Comparison of ENCODE assay signal across 17 cellular contexts in the genomic region with DNA sequence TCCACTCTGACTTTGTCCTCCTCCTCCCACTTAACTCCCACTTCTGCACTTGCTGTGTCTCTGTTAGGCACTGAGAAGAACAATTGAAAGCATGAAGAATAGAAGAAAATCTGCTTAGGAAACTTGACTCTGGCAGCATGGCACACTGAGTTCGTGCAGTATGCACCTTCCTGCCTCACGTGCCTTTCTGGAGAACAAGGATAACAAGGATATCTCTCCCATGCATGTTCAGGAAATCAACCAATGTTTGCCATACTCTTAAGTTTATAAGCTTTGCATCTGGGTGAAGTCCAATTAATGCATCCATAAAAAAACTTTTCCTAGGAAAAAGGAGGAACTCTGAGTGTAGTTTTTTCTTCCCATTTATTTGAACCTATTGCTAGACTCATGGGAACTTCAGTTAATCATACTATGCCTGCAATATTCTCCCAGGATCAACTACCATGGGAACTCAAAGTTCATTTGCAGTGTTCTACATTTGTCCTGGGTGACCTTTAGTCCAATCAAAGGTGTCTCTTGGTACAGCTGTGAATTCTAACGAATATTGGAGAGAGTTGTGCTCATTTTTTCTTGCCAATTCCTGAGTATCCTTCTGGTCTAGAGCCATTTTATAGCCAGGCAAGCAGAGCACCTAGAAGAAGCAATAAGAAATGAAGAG.
DNase-seq lines count a peak whose midpoint lies in the region; TF ChIP-seq lines count a peak whose summit lies in the region.
"Had no signal": no experiment of that assay in that cellular context is flagged by ENCODE, and none has a peak within 500 bp of the region (broad histone marks: within the 10 kb centered on the region; RNA-seq: fewer than 3 reads in every experiment).

No MANE protein-coding gene starts in this region.

- H3K36me3 ChIP-seq in hepatocyte (replicated peaks; ENCODE audit: insufficient read depth, low read depth) (no peaks in the 10 kb centered on the region), mucosa of rectum (ENCODE audit: control insufficient read depth in 2 of 2, insufficient read depth in 2 of 2, low read length in 2 of 2) (no peaks in the 10 kb centered on the region), tibial nerve (no peaks in the 10 kb centered on the region)
- H3K36me3 ChIP-seq: BLaER1 had no signal

- peak overlapping the region; percentile 80 for H3K27ac ChIP-seq in hepatocyte
- H3K27ac ChIP-seq in mucosa of rectum (ENCODE audit: low read depth in 2 of 2, low read length in 2 of 2), result peak overlapping the region; percentile 18 to 22
- no peak overlapping the region for H3K27ac ChIP-seq in tibial nerve
- H3K27ac ChIP-seq: 22Rv1, BLaER1 had no signal

- no peak for TF ChIP-seq EP300 in tibial nerve (IDR thresholded peaks at IDR 0.05)

- no peaks in the 10 kb centered on the region for H4K20me1 ChIP-seq in hepatocyte (ENCODE audit: insufficient read depth, poor library complexity, severe bottlenecking)
- H4K20me1 ChIP-seq: BLaER1 had no signal

- H2AFZ ChIP-seq in hepatocyte, result no peak overlapping the region

- DNase-seq in DMS53 (lab: John Stamatoyannopoulos, UW) (peak; percentile 14), DMS53 treated with DMSO at 0.1 percent for 48 hours (lab: John Stamatoyannopoulos, UW; ENCODE audit: unreplicated experiment) (no peak), hepatocyte (ENCODE audit: low spot score) (no peak), nucleus accumbens (lab: John Stamatoyannopoulos, UW) (no peak), NCI-H1417 (lab: John Stamatoyannopoulos, UW) (no peak), tibial nerve (ENCODE audit: low spot score in 2 of 2) (no peak), mucosa of gallbladder (ENCODE audit: low spot score) (no peak)
- DNase-seq: DMS 273 treated with DMSO at 0.1 percent for 48 hours, EL, NCI-H1048, NCI-H1694, NCI-H2107, NCI-H446, PC-3 had no signal

- H3K9me2 ChIP-seq in hepatocyte (replicated peaks; ENCODE audit: insufficient read depth), result no peaks in the 10 kb centered on the region

- no peak overlapping the region for H3K9ac ChIP-seq in mucosa of rectum (ENCODE audit: low read depth in 1 of 2, low read length in 2 of 2)
- H3K9ac ChIP-seq: BLaER1 had no signal

- H3K9me3 ChIP-seq in hepatocyte (ENCODE audit: low read depth) (no peaks in the 10 kb centered on the region), mucosa of rectum (ENCODE audit: control insufficient read depth in 2 of 2, low read length in 2 of 2) (no peaks in the 10 kb centered on the region), tibial nerve (no peaks in the 10 kb centered on the region)
- H3K9me3 ChIP-seq: BLaER1 had no signal

- peaks cover 29% of the 10 kb centered on the region for H3K4me1 ChIP-seq in hepatocyte (ENCODE audit: insufficient read depth)
- H3K4me1 ChIP-seq in mucosa of rectum (ENCODE audit: control insufficient read depth in 2 of 2, insufficient read depth in 2 of 2, low read length in 2 of 2), result peaks cover 19 to 30% of the 10 kb centered on the region in 2 donors
- no peaks in the 10 kb centered on the region for H3K4me1 ChIP-seq in tibial nerve
- H3K4me1 ChIP-seq: BLaER1 had no signal

- 60% methylated on average over 3 of the region's 3 CpGs for WGBS in hepatocyte (ENCODE audit: low lambda C conversion rate, missing lambda C conversion rate)
- WGBS in tibial nerve, 2 donors, result 74 to 78% methylated on average over 3 of the region's 3 CpGs

- no peak overlapping the region for H3K4me2 ChIP-seq in hepatocyte
- H3K4me2 ChIP-seq: BLaER1 had no signal

- TF ChIP-seq CTCF in hepatocyte (IDR thresholded peaks at IDR 0.05; ENCODE audit: poor library complexity) (no peak), tibial nerve (IDR thresholded peaks at IDR 0.05) (no peak)

- no peak for TF ChIP-seq POLR2A in tibial nerve (IDR thresholded peaks at IDR 0.05)

- H3K79me2 ChIP-seq in hepatocyte, result no peaks in the 10 kb centered on the region

- H3K27me3 ChIP-seq in hepatocyte (no peaks in the 10 kb centered on the region), mucosa of rectum (ENCODE audit: control insufficient read depth in 2 of 2, insufficient read depth in 2 of 2, low read length in 2 of 2) (no peaks in the 10 kb centered on the region), tibial nerve (no peaks in the 10 kb centered on the region)
- H3K27me3 ChIP-seq: BLaER1 had no signal

- no peak overlapping the region for H3K4me3 ChIP-seq in hepatocyte
- H3K4me3 ChIP-seq in mucosa of rectum (ENCODE audit: low read length in 2 of 2), result no peak overlapping the region
- no peak overlapping the region for H3K4me3 ChIP-seq in tibial nerve
- H3K4me3 ChIP-seq: BLaER1 had no signal

Comparison
In these comparisons a context has a peak if more than half of its experiments do, and no peak if none do; other contexts are left out.
1. H3K27ac ChIP-seq: peak in hepatocyte (single experiment) and mucosa of rectum (2 of 2); none in tibial nerve (0 of 4).